In the genomic region with DNA sequence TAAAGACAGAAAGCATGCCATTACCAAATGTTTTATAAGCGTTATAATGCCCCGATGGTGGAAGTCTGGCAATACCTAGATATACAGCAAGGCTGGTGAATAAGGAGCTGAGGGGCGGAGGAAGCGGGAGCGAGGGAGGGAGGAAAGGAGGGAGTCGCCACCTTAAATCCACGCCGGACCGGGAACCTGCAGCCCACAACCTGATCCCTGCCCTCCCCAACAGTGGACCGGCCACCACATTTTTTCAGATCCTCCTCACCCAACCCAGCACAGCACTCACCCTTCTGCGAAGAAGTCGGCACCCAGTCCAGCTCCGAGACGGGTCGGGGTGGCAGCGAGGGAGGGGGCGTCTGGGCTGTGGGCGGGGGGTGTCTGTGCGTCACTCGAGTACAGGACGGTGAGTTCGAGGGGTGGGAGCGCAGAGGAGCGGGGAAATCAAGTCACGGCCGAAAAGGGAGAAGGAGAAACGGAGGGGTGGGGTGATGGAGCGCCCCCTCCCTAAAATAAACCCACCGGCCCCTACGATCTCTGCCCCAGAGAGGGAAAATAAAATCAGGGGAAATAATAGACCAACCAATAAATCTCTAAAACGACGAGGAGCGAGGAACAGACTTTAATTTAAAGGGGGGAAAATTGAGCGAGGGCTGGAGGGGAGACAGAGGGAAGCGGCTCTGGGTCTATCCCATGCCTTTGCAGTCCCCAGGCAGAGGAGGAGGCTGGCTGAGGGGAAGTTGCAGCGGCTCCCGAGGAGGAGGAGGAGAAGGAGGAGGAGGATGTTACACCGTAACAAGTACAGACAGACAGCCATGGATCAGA, we compare ENCODE assay signal across 8 cellular contexts.
DNase-seq lines count a peak whose midpoint lies in the region; ATAC-seq and TF ChIP-seq lines count a peak whose summit lies in the region.

No MANE protein-coding gene starts in this region.

- H3K23ac ChIP-seq in neuronal stem cell (ENCODE audit: low read depth, low read length, poor library complexity) = peak overlapping the region; percentile 99

- H2BK5ac ChIP-seq in neuronal stem cell (ENCODE audit: low read length) = peak overlapping the region; percentile 91

- peak overlapping the region; percentile 73 for H3K4me2 ChIP-seq in neuronal stem cell (ENCODE audit: insufficient read depth, low read length, poor library complexity, severe bottlenecking)

- H3K27ac ChIP-seq in neuronal stem cell (replicated peaks; ENCODE audit: low read length) = peak overlapping the region; percentile 99
- peak overlapping the region; percentile 93 to 99 (median 96) for H3K27ac ChIP-seq in upper lobe of left lung

- no peaks in the 10 kb centered on the region for H3K9me3 Mint-ChIP-seq in activated naive CD4-positive, alpha-beta T cell treated with anti-CD3 and anti-CD28 coated beads, Interleukin-2, amount 50 U/mL, for 24 hours

- H2BK120ac ChIP-seq in neuronal stem cell (ENCODE audit: low read depth, low read length) = peak overlapping the region; percentile 81

- no peak overlapping the region for H2AK5ac ChIP-seq in neuronal stem cell (ENCODE audit: low read depth, low read length)

- peak overlapping the region; percentile 99 for H3K9ac ChIP-seq in neuronal stem cell (ENCODE audit: low read depth, low read length, poor library complexity)

- H3K27ac Mint-ChIP-seq in activated naive CD4-positive, alpha-beta T cell treated with anti-CD3 and anti-CD28 coated beads, Interleukin-2, amount 50 U/mL, for 24 hours = peak overlapping the region; percentile 93

- H3K27me3 Mint-ChIP-seq in activated naive CD4-positive, alpha-beta T cell treated with anti-CD3 and anti-CD28 coated beads, Interleukin-2, amount 50 U/mL, for 24 hours = no peaks in the 10 kb centered on the region

- no peak overlapping the region for H4K8ac ChIP-seq in neuronal stem cell (ENCODE audit: low read depth, low read length)

- H2BK12ac ChIP-seq in neuronal stem cell (ENCODE audit: low read length) = no peak overlapping the region

- H3K79me1 ChIP-seq in neuronal stem cell (ENCODE audit: low read depth, low read length) = peaks cover 2% of the 10 kb centered on the region

- H3K18ac ChIP-seq in neuronal stem cell (ENCODE audit: low read length) = peak overlapping the region; percentile 89

- H2BK15ac ChIP-seq in neuronal stem cell (ENCODE audit: low read length) = peak overlapping the region; percentile 58

- H3K4me3 ChIP-seq in neuronal stem cell (ENCODE audit: low read length in 2 of 2) (peak overlapping the region; percentile 88 to 94), upper lobe of left lung (peak overlapping the region; percentile 33 to 81 (median 61))

- DNase-seq in NCI-H1105 treated with DMSO at 0.1 percent for 48 hours (lab: John Stamatoyannopoulos, UW) (peak; percentile 6), NCI-H1105 (lab: John Stamatoyannopoulos, UW) (no peak), RKO (ENCODE audit: low spot score) (peak; percentile 27), globus pallidus (ENCODE audit: low spot score) (peak; percentile 65), neuronal stem cell (ENCODE audit: low spot score) (no peak), upper lobe of left lung (peak; percentile 79 to 85)

- peak overlapping the region; percentile 93 for H3K4me3 Mint-ChIP-seq in activated naive CD4-positive, alpha-beta T cell treated with anti-CD3 and anti-CD28 coated beads, Interleukin-2, amount 50 U/mL, for 24 hours

- H3K36me3 ChIP-seq in neuronal stem cell (replicated peaks in 1 of 2; ENCODE audit: control insufficient read depth in 2 of 2, insufficient read depth in 2 of 2, low read length in 2 of 2) (no peaks in the 10 kb centered on the region), upper lobe of left lung (no peaks in the 10 kb centered on the region)

- no peak overlapping the region for H3K14ac ChIP-seq in neuronal stem cell (ENCODE audit: low read length)

- no peak overlapping the region for H3K4ac ChIP-seq in neuronal stem cell (ENCODE audit: low read length)

- peak overlapping the region; percentile 99 for H2AFZ ChIP-seq in neuronal stem cell (ENCODE audit: low read length)

- H3K4me1 ChIP-seq in neuronal stem cell (ENCODE audit: control insufficient read depth in 2 of 2, insufficient read depth in 1 of 2, low read depth in 1 of 2, low read length in 2 of 2) = peaks cover 2 to 19% of the 10 kb centered on the region in 2 donors
- peaks cover 14 to 24% (median 19%) of the 10 kb centered on the region in 4 donors for H3K4me1 ChIP-seq in upper lobe of left lung

- H3K4me1 Mint-ChIP-seq in activated naive CD4-positive, alpha-beta T cell treated with anti-CD3 and anti-CD28 coated beads, Interleukin-2, amount 50 U/mL, for 24 hours = peaks cover 34% of the 10 kb centered on the region

- H3K27me3 ChIP-seq in neuronal stem cell (ENCODE audit: control insufficient read depth in 3 of 3, insufficient read depth in 3 of 3, low read depth in 1 of 3, low read length in 3 of 3) (peaks cover 0 to 10% (median 0%) of the 10 kb centered on the region in 3 experiments), upper lobe of left lung (no peaks in the 10 kb centered on the region)

- H3K36me3 Mint-ChIP-seq in activated naive CD4-positive, alpha-beta T cell treated with anti-CD3 and anti-CD28 coated beads, Interleukin-2, amount 50 U/mL, for 24 hours = no peaks in the 10 kb centered on the region

- H4K91ac ChIP-seq in neuronal stem cell (ENCODE audit: low read depth, low read length, poor library complexity) = no peak overlapping the region

- TF ChIP-seq POLR2A in upper lobe of left lung (IDR thresholded peaks at IDR 0.05) = peak in 1 of 4 donors; percentile 58

- TF ChIP-seq CTCF in upper lobe of left lung (IDR thresholded peaks at IDR 0.05) = peak in 2 of 6 experiments; percentile 16 to 39

- no peak for TF ChIP-seq EP300 in upper lobe of left lung (IDR thresholded peaks at IDR 0.05)

- WGBS in neuronal stem cell (ENCODE audit: extremely low coverage in 2 of 2, insufficient read length in 2 of 2, insufficient replicate concordance in 1 of 2), 2 donors = no CpG with 5 or more reads among the region's 38 CpGs
- WGBS in upper lobe of left lung, 2 donors = 0 to 1% methylated on average over 37 to 38 of the region's 38 CpGs

- ATAC-seq in upper lobe of left lung (ENCODE audit: low FRiP score in 2 of 2) (peak in 1 of 2 donors; percentile 7), GM21526 (IDR thresholded peaks at IDR 0.05; ENCODE audit: low FRiP score, unreplicated experiment) (no peak)

- H3K9me3 ChIP-seq in neuronal stem cell (replicated peaks in 1 of 2; ENCODE audit: control insufficient read depth in 2 of 2, insufficient read depth in 1 of 2, low read depth in 1 of 2, low read length in 2 of 2) (no peaks in the 10 kb centered on the region), upper lobe of left lung (no peaks in the 10 kb centered on the region)

Comparison
In these comparisons a context has a peak if more than half of its experiments do, and no peak if none do; other contexts are left out.
1. DNase-seq: peak in NCI-H1105 treated with DMSO at 0.1 percent for 48 hours (single experiment), RKO (single experiment), globus pallidus (single experiment) and upper lobe of left lung (2 of 2); none in NCI-H1105 (single experiment) and neuronal stem cell (single experiment).